In genomic region chr18:13435596-13436333, GRCh38 we compare ENCODE assay signal across 11 cellular contexts.
A peak's percentile ranks its signal among the peaks of the same experiment; 100 is the strongest.
DNase-seq lines count a peak whose midpoint lies in the region; ATAC-seq and TF ChIP-seq lines count a peak whose summit lies in the region.
"Had no signal": no experiment of that assay in that cellular context is flagged by ENCODE, and none has a peak within 500 bp of the region (broad histone marks: within the 10 kb centered on the region; RNA-seq: fewer than 3 reads in every experiment).

No MANE protein-coding gene starts in this region.

- H3K4me3 ChIP-seq in left ventricle myocardium inferior, result no peak overlapping the region
- H3K4me3 ChIP-seq in uterus, result no peak overlapping the region

- H3K36me3 Mint-ChIP-seq in activated CD8-positive, alpha-beta T cell treated with anti-CD3 and anti-CD28 coated beads, Interleukin-2, amount 10 ng/mL, durations not matched to agents 7 days and 5 days (ENCODE audit: low read depth), result no peaks in the 10 kb centered on the region
- H3K36me3 Mint-ChIP-seq: stimulated activated memory B cell treated with anti-CD40 and anti-IgM and Interleukin-4, amounts not matched to agents 10 μg/mL and 1 μg/mL and 100 μg/mL, for 72 hours had no signal

- no peak for TF ChIP-seq POLR2A in uterus (IDR thresholded peaks at IDR 0.05)

- ATAC-seq in left cardiac atrium (peak; percentile 12 to 81), Right ventricle myocardium inferior (no peak), GM18517 (IDR thresholded peaks at IDR 0.05; ENCODE audit: unreplicated experiment) (no peak)
- ATAC-seq in activated CD8-positive, alpha-beta T cell treated with anti-CD3 and anti-CD28 coated beads, Interleukin-2, amount 10 ng/mL, durations not matched to agents 7 days and 5 days, result no peak
- ATAC-seq: stimulated activated memory B cell treated with anti-CD40 and anti-IgM and Interleukin-4, amounts not matched to agents 10 μg/mL and 1 μg/mL and 100 μg/mL, for 72 hours had no signal

- H3K27me3 ChIP-seq in left ventricle myocardium inferior (ENCODE audit: low read depth), result no peaks in the 10 kb centered on the region
- no peaks in the 10 kb centered on the region for H3K27me3 ChIP-seq in uterus

- peaks cover 51% of the 10 kb centered on the region for H3K4me1 Mint-ChIP-seq in activated CD8-positive, alpha-beta T cell treated with anti-CD3 and anti-CD28 coated beads, Interleukin-2, amount 10 ng/mL, durations not matched to agents 7 days and 5 days (ENCODE audit: low read depth)

- H3K4me1 ChIP-seq in left ventricle myocardium inferior (peaks cover 44% of the 10 kb centered on the region), uterus (no peaks in the 10 kb centered on the region)
- H3K4me1 ChIP-seq: Caco-2 had no signal

- H3K9me3 Mint-ChIP-seq in activated CD8-positive, alpha-beta T cell treated with anti-CD3 and anti-CD28 coated beads, Interleukin-2, amount 10 ng/mL, durations not matched to agents 7 days and 5 days (ENCODE audit: insufficient read depth), result no peaks in the 10 kb centered on the region
- H3K9me3 Mint-ChIP-seq: stimulated activated memory B cell treated with anti-CD40 and anti-IgM and Interleukin-4, amounts not matched to agents 10 μg/mL and 1 μg/mL and 100 μg/mL, for 72 hours had no signal

- no peak for DNase-seq in left cardiac atrium
- no peak for DNase-seq in Right ventricle myocardium inferior (ENCODE audit: missing footprints)
- no peak for DNase-seq in activated CD8-positive, alpha-beta T cell treated with anti-CD3 and anti-CD28 coated beads, Interleukin-2, amount 10 ng/mL, durations not matched to agents 7 days and 5 days
- DNase-seq in left ventricle myocardium inferior, result no peak
- peak in 1 of 2 donors; percentile 40 for DNase-seq in uterus
- no peak for DNase-seq in AG08396 (ENCODE audit: low spot score)
- DNase-seq in NCI-H2227 (lab: John Stamatoyannopoulos, UW; ENCODE audit: unreplicated experiment), result no peak
- DNase-seq: Caco-2, NCI-H1417 had no signal

- H3K36me3 ChIP-seq in left ventricle myocardium inferior (peaks cover 5% of the 10 kb centered on the region), uterus (no peaks in the 10 kb centered on the region)

- TF ChIP-seq CTCF in left ventricle myocardium inferior (IDR thresholded peaks at IDR 0.05; ENCODE audit: borderline replicate concordance) (no peak), uterus (IDR thresholded peaks at IDR 0.05) (no peak)

- H3K27me3 Mint-ChIP-seq in activated CD8-positive, alpha-beta T cell treated with anti-CD3 and anti-CD28 coated beads, Interleukin-2, amount 10 ng/mL, durations not matched to agents 7 days and 5 days (ENCODE audit: low read depth), result no peaks in the 10 kb centered on the region
- H3K27me3 Mint-ChIP-seq: stimulated activated memory B cell treated with anti-CD40 and anti-IgM and Interleukin-4, amounts not matched to agents 10 μg/mL and 1 μg/mL and 100 μg/mL, for 72 hours had no signal

- intact Hi-C loops in left cardiac atrium (cut with DNase I) (loop anchor here in 1 of 2 donors (10.0 kb wide), 1 partner anchor 51 kb away; no protein-coding TSS in a partner anchor), Right ventricle myocardium inferior (cut with DNase I) (no loop called here), left ventricle myocardium inferior (cut with micrococcal nuclease) (no loop called here), uterus (cut with DNase I; ENCODE audit: low total_unique reads) (no loop called here)

- no peak overlapping the region for H3K4me3 Mint-ChIP-seq in activated CD8-positive, alpha-beta T cell treated with anti-CD3 and anti-CD28 coated beads, Interleukin-2, amount 10 ng/mL, durations not matched to agents 7 days and 5 days
- H3K4me3 Mint-ChIP-seq: stimulated activated memory B cell treated with anti-CD40 and anti-IgM and Interleukin-4, amounts not matched to agents 10 μg/mL and 1 μg/mL and 100 μg/mL, for 72 hours had no signal

- CTCF ChIA-PET in activated CD8-positive, alpha-beta T cell treated with anti-CD3 and anti-CD28 coated beads, Interleukin-2, amount 10 ng/mL, durations not matched to agents 7 days and 5 days (lab: Charles Lee), result interaction anchor here (0.7 to 2.8 kb wide), 5 partner anchors 10 to 220 kb away, joined by 3 to 12 read pairs (median 4); no protein-coding TSS in a partner anchor

- POLR2A ChIA-PET in activated CD8-positive, alpha-beta T cell treated with anti-CD3 and anti-CD28 coated beads, Interleukin-2, amount 10 ng/mL, durations not matched to agents 7 days and 5 days (lab: Charles Lee), result interaction anchor here (0.7 kb wide), 1 partner anchor 60 kb away, joined by 3 read pairs; no protein-coding TSS in a partner anchor

- H3K9me3 ChIP-seq in left ventricle myocardium inferior (replicated peaks), result no peaks in the 10 kb centered on the region
- no peaks in the 10 kb centered on the region for H3K9me3 ChIP-seq in uterus
- H3K9me3 ChIP-seq: Caco-2 had no signal

- H3K27ac Mint-ChIP-seq in activated CD8-positive, alpha-beta T cell treated with anti-CD3 and anti-CD28 coated beads, Interleukin-2, amount 10 ng/mL, durations not matched to agents 7 days and 5 days, result peak overlapping the region; percentile 28
- H3K27ac Mint-ChIP-seq: stimulated activated memory B cell treated with anti-CD40 and anti-IgM and Interleukin-4, amounts not matched to agents 10 μg/mL and 1 μg/mL and 100 μg/mL, for 72 hours had no signal

- peak overlapping the region; percentile 63 for H3K27ac ChIP-seq in left ventricle myocardium inferior (replicated peaks)
- peak overlapping the region; percentile 59 to 62 for H3K27ac ChIP-seq in uterus

Comparison
In these comparisons a context has a peak if more than half of its experiments do, and no peak if none do; other contexts are left out.
1. ATAC-seq: peak in left cardiac atrium (2 of 2); none in Right ventricle myocardium inferior (single experiment), activated CD8-positive, alpha-beta T cell treated with anti-CD3 and anti-CD28 coated beads, Interleukin-2, amount 10 ng/mL, durations not matched to agents 7 days and 5 days (single experiment) and GM18517 (single experiment).